3 cellular contexts compared by ENCODE assay signal in genomic region chr18:43158381-43158780, GRCh38.
TF ChIP-seq lines count a peak whose summit lies in the region.

No MANE protein-coding gene starts in this region.

TF ChIP-seq in SK-N-SH treated with all-trans-retinoic acid at 6 μM for 48 hours, 23 proteins besides CTCF, POLR2A, EP300 and RAD21 (continued from another document):
- TF ChIP-seq CSRNP3 (CRISPR knock-in tag; IDR thresholded peaks at IDR 0.05): no peak

TF ChIP-seq in SK-N-SH, 30 proteins besides CTCF, POLR2A, EP300 and RAD21 (continued from another document):
- TF ChIP-seq USF2 (IDR thresholded peaks at IDR 0.05; ENCODE audit: borderline replicate concordance, low read depth, low read length) (no peak), ZBTB33 (IDR thresholded peaks at IDR 0.05; ENCODE audit: borderline replicate concordance, low read depth) (no peak), MAX (IDR thresholded peaks at IDR 0.05; ENCODE audit: low read depth) (no peak), REST (IDR thresholded peaks at IDR 0.05; ENCODE audit: low read depth, low read length) (no peak), RXRA (IDR thresholded peaks at IDR 0.05; ENCODE audit: borderline replicate concordance, low read depth) (no peak), MXI1 (IDR thresholded peaks at IDR 0.05; ENCODE audit: low read depth, low read length) (no peak), EZH2phosphoT487 (IDR thresholded peaks at IDR 0.05; ENCODE audit: borderline replicate concordance, low read depth) (no peak), TEAD4 (IDR thresholded peaks at IDR 0.05; ENCODE audit: borderline replicate concordance, insufficient read depth) (no peak), CHD2 (IDR thresholded peaks at IDR 0.05; ENCODE audit: low read length, partially characterized antibody) (no peak), SIN3A (IDR thresholded peaks at IDR 0.05; ENCODE audit: borderline replicate concordance, low read depth, low read length) (no peak), SMC3 (IDR thresholded peaks at IDR 0.05; ENCODE audit: low read depth, low read length) (no peak), PBX3 (IDR thresholded peaks at IDR 0.05) (no peak)

TF ChIP-seq in GM23338, 12 proteins besides CTCF, POLR2A, EP300 and RAD21 (continued from another document):
- TF ChIP-seq REST (IDR thresholded peaks at IDR 0.05; ENCODE audit: unreplicated experiment) (no peak), ETS1 (IDR thresholded peaks at IDR 0.05) (no peak), CREB1 (CRISPR knock-in tag; IDR thresholded peaks at IDR 0.05; ENCODE audit: low read depth) (no peak), EZH2phosphoT487 (IDR thresholded peaks at IDR 0.05; ENCODE audit: unreplicated experiment) (no peak), JUNB (IDR thresholded peaks at IDR 0.05; ENCODE audit: unreplicated experiment) (no peak), ZNF331 (CRISPR knock-in tag; IDR thresholded peaks at IDR 0.05; ENCODE audit: low read depth) (no peak), ZNF462 (CRISPR knock-in tag; IDR thresholded peaks at IDR 0.05) (no peak), ZNF114 (CRISPR knock-in tag; IDR thresholded peaks at IDR 0.05) (no peak)
